In genomic region chr5:175206651-175207050, GRCh38 we compare ENCODE assay signal across 27 cellular contexts.
"Had no signal": no experiment of that assay in that cellular context is flagged by ENCODE, and none has a peak within 500 bp of the region (broad histone marks: within the 10 kb centered on the region; RNA-seq: fewer than 3 reads in every experiment).

No MANE protein-coding gene starts in this region.

- DNase-seq: activated CD4-positive, alpha-beta T cell treated with anti-CD3 and anti-CD28 coated beads for 4 hours; activated CD4-positive, alpha-beta T cell treated with anti-CD3 and anti-CD28 coated beads, Interleukin-2, amount 50 U/mL, for 4 hours; activated CD8-positive, alpha-beta memory T cell treated with anti-CD3 and anti-CD28 coated beads for 24 hours; activated effector memory CD4-positive, alpha-beta T cell treated with Interleukin-2 at 50 U/mL for 16 hours; activated naive CD4-positive, alpha-beta T cell treated with Interleukin-2 at 50 U/mL for 16 hours; endodermal cell; foreskin fibroblast; heart right ventricle; left lung; mucosa of descending colon; small intestine; stimulated activated CD4-positive, alpha-beta T cell treated with anti-CD3 and anti-CD28 coated beads, Interleukin-1b, Interleukin-23, amount 100 ng/mL, for 48 hours; stimulated activated CD4-positive, alpha-beta T cell treated with anti-CD3 and anti-CD28 coated beads, Interleukin-4, amount 100 ng/mL, for 4 hours; stimulated activated CD8-positive, alpha-beta memory T cell treated with anti-CD3 and anti-CD28 coated beads, Interleukin-4, amount 100 ng/mL, for 48 hours; stomach; T-helper 1 cell; transverse colon had no signal

- H3K27ac Mint-ChIP-seq: activated naive CD8-positive, alpha-beta T cell; dendritic cell treated with granulocyte-macrophage colony-stimulating factor and Interleukin-4, amounts not matched to agents 40 ng/mL and 50 ng/mL, for 4 days; endodermal cell; nephron; stimulated activated memory B cell treated with anti-CD40 and anti-IgM and Interleukin-4, amounts not matched to agents 10 μg/mL and 1 μg/mL and 100 μg/mL, for 72 hours; T-helper 2 cell treated with Interferon-gamma antibody and Interleukin-4, amounts not matched to agents 5 μg/mL and 100 μg/mL, for 36 hours had no signal

- H3K4me3 ChIP-seq: heart right ventricle, left lung, mucosa of descending colon, stomach, suprapubic skin, transverse colon had no signal

- H3K36me3 ChIP-seq: heart right ventricle, left lung, neutrophil, stomach, suprapubic skin, transverse colon had no signal

- H3K36me3 Mint-ChIP-seq: activated naive CD8-positive, alpha-beta T cell; brain; stimulated activated memory B cell treated with anti-CD40 and anti-IgM and Interleukin-4, amounts not matched to agents 10 μg/mL and 1 μg/mL and 100 μg/mL, for 72 hours had no signal

- H3K27ac ChIP-seq: heart right ventricle, left lung, neutrophil, stomach, suprapubic skin, transverse colon had no signal

- H3K9me3 Mint-ChIP-seq: dendritic cell treated with granulocyte-macrophage colony-stimulating factor and Interleukin-4, amounts not matched to agents 40 ng/mL and 50 ng/mL, for 4 days; endodermal cell; nephron; T-helper 2 cell treated with Interferon-gamma antibody and Interleukin-4, amounts not matched to agents 5 μg/mL and 100 μg/mL, for 36 hours had no signal

- H3K27me3 ChIP-seq: neutrophil, stomach, transverse colon had no signal

- H3K4me1 Mint-ChIP-seq: stimulated activated memory B cell treated with anti-CD40 and anti-IgM and Interleukin-4, amounts not matched to agents 10 μg/mL and 1 μg/mL and 100 μg/mL, for 72 hours had no signal

- H3K27me3 Mint-ChIP-seq: brain; stimulated activated memory B cell treated with anti-CD40 and anti-IgM and Interleukin-4, amounts not matched to agents 10 μg/mL and 1 μg/mL and 100 μg/mL, for 72 hours had no signal

- ATAC-seq: esophagus mucosa; heart right ventricle; left lung; mucosa of descending colon; sciatic nerve; stimulated activated memory B cell treated with anti-CD40 and anti-IgM and Interleukin-4, amounts not matched to agents 10 μg/mL and 1 μg/mL and 100 μg/mL, for 72 hours had no signal

- H3K4me3 Mint-ChIP-seq: activated naive CD8-positive, alpha-beta T cell; brain; dendritic cell treated with granulocyte-macrophage colony-stimulating factor and Interleukin-4, amounts not matched to agents 40 ng/mL and 50 ng/mL, for 4 days; endodermal cell; nephron; stimulated activated memory B cell treated with anti-CD40 and anti-IgM and Interleukin-4, amounts not matched to agents 10 μg/mL and 1 μg/mL and 100 μg/mL, for 72 hours; T-helper 2 cell treated with Interferon-gamma antibody and Interleukin-4, amounts not matched to agents 5 μg/mL and 100 μg/mL, for 36 hours had no signal

- H3K4me1 ChIP-seq: heart right ventricle, left lung, stomach, suprapubic skin, transverse colon had no signal

- H3K9me3 ChIP-seq: left lung, mucosa of descending colon, neutrophil, stomach, suprapubic skin, transverse colon had no signal
